In the genomic region with DNA sequence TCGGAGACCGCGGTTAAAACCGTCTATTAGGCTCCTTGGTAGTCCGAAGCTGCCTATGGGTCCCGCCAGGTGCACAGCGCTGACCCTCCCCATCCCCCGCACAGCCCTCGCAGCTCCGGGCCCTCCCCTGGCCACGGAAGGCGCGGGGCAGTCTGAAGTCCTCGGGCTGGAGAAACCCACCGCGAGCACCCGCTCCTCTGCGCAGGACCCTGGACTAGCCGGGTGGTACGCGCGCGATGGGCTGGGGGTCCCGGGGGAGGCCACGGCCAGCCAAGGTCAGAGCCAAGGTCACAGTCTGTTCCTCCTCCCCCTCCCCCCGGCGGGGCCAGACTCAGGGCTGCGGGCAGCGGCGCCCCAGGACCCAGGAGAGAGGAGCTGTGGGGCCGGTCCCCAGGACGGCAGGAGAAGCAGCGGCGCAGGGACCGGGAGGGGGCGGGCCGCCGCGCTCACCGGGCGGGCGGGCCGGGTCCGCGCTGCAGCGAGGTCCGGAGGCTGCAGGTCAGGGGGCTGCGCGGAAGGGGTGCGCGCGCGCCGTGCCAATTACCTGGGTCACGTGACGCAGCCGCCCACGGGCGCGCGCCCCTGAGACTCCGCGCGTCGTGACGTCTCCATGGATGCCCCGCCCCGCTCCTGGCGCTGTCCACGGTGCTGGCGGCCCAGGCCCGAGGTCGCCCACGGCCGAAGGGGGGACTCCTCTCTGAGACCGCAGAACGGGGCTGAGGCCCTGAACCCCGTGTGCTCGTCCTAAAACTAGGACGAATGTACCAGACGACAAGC, we compare ENCODE assay signal across 8 cellular contexts. TPM values are rescaled to one million over a fixed set of nuclear protein-coding genes. Genes with fewer than 3 reads are reported as not detected.
DNase-seq lines count a peak whose midpoint lies in the region; ATAC-seq, FAIRE-seq and TF ChIP-seq lines count a peak whose summit lies in the region.

TSS of gene OGDHL (minus strand) at position 535 of the 777 bp plus-strand sequence. CDS start 3,731 bp downstream, outside the sequence.

- H3K36me3 Mint-ChIP-seq in neural progenitor cell (no peaks in the 10 kb centered on the region), type B pancreatic cell (no peaks in the 10 kb centered on the region)

- CTCF ChIA-PET in A549 (lab: Yijun Ruan, JAX), result no interaction called here

- TF ChIP-seq RAD21 in A549 (conservative IDR thresholded peaks at IDR 0.05 in 1 of 2, IDR thresholded peaks at IDR 0.05 in 1 of 2), result no peak

- peak within 1 kb of the TSS; percentile 57 for H3K4me3 ChIP-seq in A549
- H3K4me3 ChIP-seq in GM12864 (ENCODE audit: low read depth, low read length), result peak within 1 kb of the TSS; percentile 36; the same call in 1 of the 2 replicates
- H3K4me3 ChIP-seq in fibroblast of villous mesenchyme (ENCODE audit: low read depth, low read length), result peak within 1 kb of the TSS; percentile 57
- peak within 1 kb of the TSS; percentile 92 for H3K4me3 ChIP-seq in neural progenitor cell

- POLR2A ChIA-PET in A549 (lab: Yijun Ruan, JAX), result no interaction called here

- no peak within 1 kb of the TSS for H3K9ac ChIP-seq in neural progenitor cell

- 5% methylated on average over 15 of the region's 81 CpGs for WGBS in A549 (ENCODE audit: missing lambda C conversion rate)

- H3K4me1 Mint-ChIP-seq in neural progenitor cell, result peaks cover 7% of the 10 kb centered on the region
- H3K4me1 Mint-ChIP-seq in type B pancreatic cell (ENCODE audit: unreplicated experiment), result no peaks in the 10 kb centered on the region

- H3K4me2 ChIP-seq in A549 (peak within 1 kb of the TSS; percentile 98), neural progenitor cell (peak within 1 kb of the TSS; percentile 100)

- TF ChIP-seq POLR2A in A549 (IDR thresholded peaks at IDR 0.05; ENCODE audit: low read length), result no peak

- TF ChIP-seq EP300 in A549 (IDR thresholded peaks at IDR 0.05), result no peak

- no peaks in the 10 kb centered on the region for H3K9me3 Mint-ChIP-seq in neural progenitor cell
- H3K9me3 Mint-ChIP-seq in type B pancreatic cell, result peaks cover 8% of the 10 kb centered on the region

- ATAC-seq in A549 (peak; percentile 72 to 82), HG02973 (IDR thresholded peaks at IDR 0.05; ENCODE audit: unreplicated experiment) (peak; percentile 81)

- H3K36me3 ChIP-seq in neural progenitor cell, result no peaks in the 10 kb centered on the region

- H3K4me3 Mint-ChIP-seq in neural progenitor cell (peak within 1 kb of the TSS; percentile 83), type B pancreatic cell (peak within 1 kb of the TSS; percentile 75)

- peaks cover 5% of the 10 kb centered on the region; the same call in 1 of the 3 replicates for H3K4me1 ChIP-seq in A549
- H3K4me1 ChIP-seq in neural progenitor cell, result peaks cover 5% of the 10 kb centered on the region

- DNase-seq in A549 (ENCODE audit: low read depth in 1 of 2, low spot score in 1 of 2), result peak in 1 of 2 experiments; percentile 33
- DNase-seq in GM12864 (ENCODE audit: low read depth), result no peak
- DNase-seq in NCI-H345 treated with DMSO at 0.1 percent for 48 hours (lab: John Stamatoyannopoulos, UW; ENCODE audit: unreplicated experiment), result peak; percentile 32
- DNase-seq in activated gamma-delta T cell (lab: John Stamatoyannopoulos, UW), result peak; percentile 17
- DNase-seq in fibroblast of villous mesenchyme (ENCODE audit: low read depth), result peak; percentile 42
- DNase-seq in neural progenitor cell (ENCODE audit: low spot score), result peak; percentile 94
- peak; percentile 87 for DNase-seq in type B pancreatic cell (ENCODE audit: extremely low spot score, unreplicated experiment)

- TF ChIP-seq CTCF in A549 (IDR thresholded peaks at IDR 0.05) (no peak), GM12864 (IDR thresholded peaks at IDR 0.05; ENCODE audit: low read depth, low read length, missing control alignments) (no peak), fibroblast of villous mesenchyme (IDR thresholded peaks at IDR 0.05; ENCODE audit: insufficient read depth, low read depth, low read length) (no peak), neural progenitor cell (IDR thresholded peaks at IDR 0.05) (no peak), type B pancreatic cell (conservative IDR thresholded peaks at IDR 0.05) (no peak)

- no peak for FAIRE-seq in A549 (lab: Jason Lieb, UNC)

- H3K9me3 ChIP-seq in A549 (peaks cover 4% of the 10 kb centered on the region; the same call in 1 of the 3 replicates), neural progenitor cell (ENCODE audit: low read depth) (no peaks in the 10 kb centered on the region)

- H3K27ac Mint-ChIP-seq in neural progenitor cell, result no peak within 1 kb of the TSS
- H3K27ac Mint-ChIP-seq in type B pancreatic cell, result no peak within 1 kb of the TSS

- H3K27me3 ChIP-seq in neural progenitor cell, result peaks cover 40% of the 10 kb centered on the region

- no peaks in the 10 kb centered on the region for H3K79me2 ChIP-seq in neural progenitor cell (ENCODE audit: low read depth)

- H3F3A ChIP-seq in neural progenitor cell (ENCODE audit: low read depth), result peaks cover 11% of the 10 kb centered on the region

- peak within 1 kb of the TSS in 1 of 2 experiments; percentile 44; a peak in 1 of 6 replicates for H3K27ac ChIP-seq in A549
- H3K27ac ChIP-seq in neural progenitor cell, result no peak within 1 kb of the TSS

- H2AFZ ChIP-seq in neural progenitor cell (replicated peaks), result peak within 1 kb of the TSS; percentile 79

- peaks cover 27% of the 10 kb centered on the region for H4K20me1 ChIP-seq in neural progenitor cell (ENCODE audit: low read depth)

- peaks cover 11% of the 10 kb centered on the region for H3K27me3 Mint-ChIP-seq in neural progenitor cell (ENCODE audit: insufficient read depth, low read depth)
- peaks cover 21% of the 10 kb centered on the region for H3K27me3 Mint-ChIP-seq in type B pancreatic cell

TF ChIP-seq in A549, 52 proteins besides CTCF, POLR2A, EP300 and RAD21:
- TF ChIP-seq, protein P1, sequence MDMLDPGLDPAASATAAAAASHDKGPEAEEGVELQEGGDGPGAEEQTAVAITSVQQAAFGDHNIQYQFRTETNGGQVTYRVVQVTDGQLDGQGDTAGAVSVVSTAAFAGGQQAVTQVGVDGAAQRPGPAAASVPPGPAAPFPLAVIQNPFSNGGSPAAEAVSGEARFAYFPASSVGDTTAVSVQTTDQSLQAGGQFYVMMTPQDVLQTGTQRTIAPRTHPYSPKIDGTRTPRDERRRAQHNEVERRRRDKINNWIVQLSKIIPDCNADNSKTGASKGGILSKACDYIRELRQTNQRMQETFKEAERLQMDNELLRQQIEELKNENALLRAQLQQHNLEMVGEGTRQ (IDR thresholded peaks at IDR 0.05), result peak; percentile 76
- TF ChIP-seq, protein P2, sequence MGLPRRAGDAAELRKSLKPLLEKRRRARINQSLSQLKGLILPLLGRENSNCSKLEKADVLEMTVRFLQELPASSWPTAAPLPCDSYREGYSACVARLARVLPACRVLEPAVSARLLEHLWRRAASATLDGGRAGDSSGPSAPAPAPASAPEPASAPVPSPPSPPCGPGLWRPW (IDR thresholded peaks at IDR 0.05), result no peak
- TF ChIP-seq, protein P3, sequence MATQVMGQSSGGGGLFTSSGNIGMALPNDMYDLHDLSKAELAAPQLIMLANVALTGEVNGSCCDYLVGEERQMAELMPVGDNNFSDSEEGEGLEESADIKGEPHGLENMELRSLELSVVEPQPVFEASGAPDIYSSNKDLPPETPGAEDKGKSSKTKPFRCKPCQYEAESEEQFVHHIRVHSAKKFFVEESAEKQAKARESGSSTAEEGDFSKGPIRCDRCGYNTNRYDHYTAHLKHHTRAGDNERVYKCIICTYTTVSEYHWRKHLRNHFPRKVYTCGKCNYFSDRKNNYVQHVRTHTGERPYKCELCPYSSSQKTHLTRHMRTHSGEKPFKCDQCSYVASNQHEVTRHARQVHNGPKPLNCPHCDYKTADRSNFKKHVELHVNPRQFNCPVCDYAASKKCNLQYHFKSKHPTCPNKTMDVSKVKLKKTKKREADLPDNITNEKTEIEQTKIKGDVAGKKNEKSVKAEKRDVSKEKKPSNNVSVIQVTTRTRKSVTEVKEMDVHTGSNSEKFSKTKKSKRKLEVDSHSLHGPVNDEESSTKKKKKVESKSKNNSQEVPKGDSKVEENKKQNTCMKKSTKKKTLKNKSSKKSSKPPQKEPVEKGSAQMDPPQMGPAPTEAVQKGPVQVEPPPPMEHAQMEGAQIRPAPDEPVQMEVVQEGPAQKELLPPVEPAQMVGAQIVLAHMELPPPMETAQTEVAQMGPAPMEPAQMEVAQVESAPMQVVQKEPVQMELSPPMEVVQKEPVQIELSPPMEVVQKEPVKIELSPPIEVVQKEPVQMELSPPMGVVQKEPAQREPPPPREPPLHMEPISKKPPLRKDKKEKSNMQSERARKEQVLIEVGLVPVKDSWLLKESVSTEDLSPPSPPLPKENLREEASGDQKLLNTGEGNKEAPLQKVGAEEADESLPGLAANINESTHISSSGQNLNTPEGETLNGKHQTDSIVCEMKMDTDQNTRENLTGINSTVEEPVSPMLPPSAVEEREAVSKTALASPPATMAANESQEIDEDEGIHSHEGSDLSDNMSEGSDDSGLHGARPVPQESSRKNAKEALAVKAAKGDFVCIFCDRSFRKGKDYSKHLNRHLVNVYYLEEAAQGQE (IDR thresholded peaks at IDR 0.05), result peak; percentile 98
- TF ChIP-seq FOXS1 (CRISPR knock-in tag; IDR thresholded peaks at IDR 0.05), result no peak
- 0 out of 2 replicates have a peak, but pooled peaks have one; percentile 24 for TF ChIP-seq MAX (IDR thresholded peaks at IDR 0.05)
- TF ChIP-seq CHD4 (IDR thresholded peaks at IDR 0.05; ENCODE audit: borderline replicate concordance), result no peak
- TF ChIP-seq TP53 (CRISPR knock-in tag; IDR thresholded peaks at IDR 0.05), result no peak

RNA-seq across cellular contexts. Expression of gene OGDHL, which starts in this region (rescaled TPM):
- polyA plus RNA-seq in A549 (2011; rRNA removed), result 0.05 and 0.06 TPM in 2 replicates
- 0.15 and 0.26 TPM in 2 replicates for polyA plus RNA-seq in A549 (2012; cell fraction: cytosol; rRNA removed)
- 0.76 and 0.95 TPM in 2 replicates for polyA plus RNA-seq in A549 (2012; cell fraction: nucleus; rRNA removed)
- 0.13 to 0.22 TPM (median 0.18 TPM) in 3 replicates for polyA plus RNA-seq in A549 (2017; fragmentation: RNase III; extraction: RNeasy Plus Mini Kit Qiagen cat#74134 plus additional on column Dnase treatment)
- 0.15 and 0.54 TPM in 2 replicates for polyA minus RNA-seq in A549 (2011; rRNA and poly(A)+ RNA removed)
- under 0.01 and 0.32 TPM in 2 replicates for total RNA-seq in fibroblast of villous mesenchyme
- 0.34 and 0.56 TPM in 2 replicates for total RNA-seq in neural progenitor cell (ENCODE audit: low replicate concordance)
- total RNA-seq in type B pancreatic cell (ENCODE audit: low replicate concordance), result 12.3 and 15.6 TPM in 2 replicates

Comparison
In these comparisons a context has a peak if more than half of its experiments do, and no peak if none do; other contexts are left out.
1. Peak in ATAC-seq, H3K4me3 ChIP-seq and H3K4me2 ChIP-seq in A549; RNA of the gene not detected or under 1 TPM.
2. Peak in DNase-seq and H3K4me3 ChIP-seq in fibroblast of villous mesenchyme; RNA of the gene not detected or under 1 TPM.
3. Peak in DNase-seq, H3K4me3 ChIP-seq and H3K4me2 ChIP-seq in neural progenitor cell; RNA of the gene not detected or under 1 TPM.
4. H3K4me3 ChIP-seq: peak in every context shown above with its lines; median percentile 92 in neural progenitor cell; 57 in A549; 57 in fibroblast of villous mesenchyme; 36 in GM12864.